ENCODE assay signal across 9 cellular contexts in genomic region chr13:51148952-51149573, GRCh38. TPM values are rescaled to one million over a fixed set of nuclear protein-coding genes. Genes with fewer than 3 reads are reported as not detected.
A peak's percentile ranks its signal among the peaks of the same experiment; 100 is the strongest.
DNase-seq lines count a peak whose midpoint lies in the region; ATAC-seq, FAIRE-seq and TF ChIP-seq lines count a peak whose summit lies in the region.
"Had no signal": no experiment of that assay in that cellular context is flagged by ENCODE, and none has a peak within 500 bp of the region (broad histone marks: within the 10 kb centered on the region; RNA-seq: fewer than 3 reads in every experiment).

No MANE protein-coding gene starts in this region.

- CTCF ChIA-PET in H1 (lab: Charles Lee; ENCODE audit: partially characterized antibody) = interaction anchor here (0.6 to 10.9 kb wide), 25 partner anchors 7 to 149 kb away, joined by 3 to 102 read pairs (median 4); no protein-coding TSS in a partner anchor

- H2BK15ac ChIP-seq in H1 (ENCODE audit: low read length) = no peak overlapping the region

- H3K9me3 ChIP-seq in H1 (ENCODE audit: insufficient read depth in 2 of 2, low read depth in 1 of 2, low read length in 1 of 2) (peaks cover 3% of the 10 kb centered on the region in 2 experiments; a peak in 1 of 4 replicates), lung (ENCODE audit: control insufficient read depth in 2 of 2, insufficient read depth in 1 of 2, low read length in 1 of 2) (no peaks in the 10 kb centered on the region)

- peak overlapping the region; percentile 98; the same call in 1 of the 2 replicates for H2BK20ac ChIP-seq in H1 (ENCODE audit: low read length)

- no peak for TF ChIP-seq EP300 in H1 (IDR thresholded peaks at IDR 0.05; ENCODE audit: borderline replicate concordance in 1 of 2, low read depth in 2 of 2, low read length in 2 of 2)

- no peak for TF ChIP-seq POLR2A in H1 (IDR thresholded peaks at IDR 0.05; ENCODE audit: control extremely low read depth in 1 of 2, low read depth in 2 of 2, low read length in 2 of 2)

- 0 out of 2 replicates have a peak overlapping the region, but pooled peaks have one; percentile 19 for H2AFZ ChIP-seq in H1 (ENCODE audit: low read length)

- H3K27ac ChIP-seq in H1 (ENCODE audit: low read depth, low read length) = peak overlapping the region; percentile 56
- peak overlapping the region in 1 of 2 donors; percentile 72 for H3K27ac ChIP-seq in lung (ENCODE audit: low read depth in 1 of 2, low read length in 1 of 2)

- peak overlapping the region; percentile 94 for H2BK120ac ChIP-seq in H1 (replicated peaks; ENCODE audit: low read depth, low read length)

- H3K36me3 ChIP-seq in H1 (ENCODE audit: control insufficient read depth in 2 of 4, insufficient read depth in 4 of 4, low read length in 3 of 4) (no peaks in the 10 kb centered on the region; a peak in 1 of 8 replicates), lung (ENCODE audit: control insufficient read depth in 2 of 2, insufficient read depth in 2 of 2, low read length in 2 of 2) (no peaks in the 10 kb centered on the region)

- H3K4me2 ChIP-seq in H1 (ENCODE audit: insufficient read depth in 1 of 2, low read depth in 2 of 2, low read length in 2 of 2) = peak overlapping the region; percentile 40 to 47

- DNase-seq in SIG-M5 treated with dmso at 0.1 percent for 504 hours (lab: John Stamatoyannopoulos, UW; ENCODE audit: unreplicated experiment) = peak; percentile 44
- DNase-seq in SIG-M5 (lab: John Stamatoyannopoulos, UW) = no peak
- DNase-seq in NCI-H748 treated with DMSO at 0.1 percent for 48 hours (lab: John Stamatoyannopoulos, UW) = peak; percentile 17
- DNase-seq in H1 (ENCODE audit: low read depth in 1 of 2, low spot score in 2 of 2) = peak in 1 of 2 experiments; percentile 66
- no peak for DNase-seq in lung (ENCODE audit: low spot score)
- no peak for DNase-seq in NCI-H226
- no peak for DNase-seq in NCI-H774 (lab: John Stamatoyannopoulos, UW)

- no peaks in the 10 kb centered on the region for H4K20me1 ChIP-seq in H1 (replicated peaks in 1 of 2; ENCODE audit: control insufficient read depth in 1 of 2, insufficient read depth in 2 of 2, low read length in 2 of 2)

- no peak overlapping the region for H3K56ac ChIP-seq in H1 (replicated peaks; ENCODE audit: insufficient read length, low read depth, low read length)

- peak overlapping the region; percentile 95 for H4K91ac ChIP-seq in H1 (replicated peaks; ENCODE audit: insufficient read length, low read length)

- H3K23me2 ChIP-seq in H1 (ENCODE audit: low read depth, low read length) = no peaks in the 10 kb centered on the region

- POLR2A ChIA-PET in H1 (lab: Charles Lee; ENCODE audit: partially characterized antibody) = interaction anchor here (0.6 to 21.2 kb wide), 20 partner anchors 7 to 436 kb away, joined by 3 to 494 read pairs (median 5); no protein-coding TSS in a partner anchor

- no peak overlapping the region for H3K14ac ChIP-seq in H1 (ENCODE audit: insufficient read length)

- peak overlapping the region; percentile 98 for H3K18ac ChIP-seq in H1 (ENCODE audit: extremely low read depth, low read length)

- H3K27me3 ChIP-seq in H1 (replicated peaks in 1 of 4; ENCODE audit: control insufficient read depth in 3 of 4, extremely low read depth in 1 of 4, insufficient read depth in 3 of 4, low read length in 3 of 4) = no peaks in the 10 kb centered on the region
- H3K27me3 ChIP-seq in lung (ENCODE audit: control insufficient read depth, insufficient read depth) = no peaks in the 10 kb centered on the region

- H3K4me3 ChIP-seq in H1 (ENCODE audit: extremely low read depth in 1 of 4, insufficient read depth in 2 of 4, low read depth in 3 of 4, low read length in 4 of 4) = peak overlapping the region in 2 of 4 experiments; percentile 4 to 23; a peak in 3 of 8 replicates
- no peak overlapping the region for H3K4me3 ChIP-seq in lung

- H4K8ac ChIP-seq in H1 (ENCODE audit: extremely low read depth, insufficient read depth, low read length) = no peak overlapping the region

- peak overlapping the region; percentile 32; the same call in 1 of the 2 replicates for H2BK12ac ChIP-seq in H1 (ENCODE audit: low read depth, low read length)

- no peak overlapping the region for H3K9ac ChIP-seq in H1 (replicated peaks in 1 of 4; ENCODE audit: extremely low read depth in 1 of 4, low read depth in 3 of 4, low read length in 3 of 4)

- H3K4me1 ChIP-seq in H1 (replicated peaks in 1 of 4; ENCODE audit: control insufficient read depth in 3 of 4, insufficient read depth in 4 of 4, low read length in 3 of 4) = peaks cover 11 to 32% (median 26%) of the 10 kb centered on the region in 4 experiments
- H3K4me1 ChIP-seq in lung (ENCODE audit: control insufficient read depth in 2 of 2, insufficient read depth in 2 of 2, low read length in 2 of 2) = peaks cover 0 to 3% of the 10 kb centered on the region in 2 donors

- peak; percentile 87 to 90 for TF ChIP-seq RAD21 in H1 (IDR thresholded peaks at IDR 0.05 in 1 of 2, conservative IDR thresholded peaks at IDR 0.05 in 1 of 2; ENCODE audit: low read depth in 2 of 2, low read length in 2 of 2)

- WGBS in H1 (ENCODE audit: extremely low coverage in 1 of 2, insufficient coverage in 1 of 2, insufficient read length in 1 of 2, insufficient replicate concordance in 2 of 2, low coverage in 1 of 2, low lambda C conversion rate in 2 of 2, missing lambda C conversion rate in 1 of 2), 2 experiments = 15% methylated on average over 4 of the region's 4 CpGs; no CpG with 5 or more reads in 1 of the 2 experiments
- WGBS in lung, 2 donors = 10 to 21% methylated on average over 4 of the region's 4 CpGs

- peaks cover 0 to 2% of the 10 kb centered on the region in 2 experiments; a peak in 1 of 4 replicates for H3K79me2 ChIP-seq in H1 (ENCODE audit: control insufficient read depth in 1 of 2, insufficient read depth in 2 of 2, low read length in 2 of 2)

- H3K4ac ChIP-seq in H1 (replicated peaks; ENCODE audit: insufficient read length, low read depth, low read length) = peak overlapping the region; percentile 80

- H2AK5ac ChIP-seq in H1 (ENCODE audit: low read depth, low read length) = 0 out of 2 replicates have a peak overlapping the region, but pooled peaks have one; percentile 9

- ATAC-seq in lung (ENCODE audit: insufficient read depth, low FRiP score) = no peak
- no peak for ATAC-seq in GM21423 (IDR thresholded peaks at IDR 0.05; ENCODE audit: unreplicated experiment)

- FAIRE-seq in H1 (lab: Jason Lieb, UNC) = peak; percentile 99
- FAIRE-seq: G401.6 had no signal

- peak overlapping the region; percentile 98; the same call in 1 of the 2 replicates for H2BK5ac ChIP-seq in H1 (ENCODE audit: low read depth, low read length)

- H4K5ac ChIP-seq in H1 (ENCODE audit: insufficient read length, low read depth, low read length) = peak overlapping the region; percentile 38

- H3K23ac ChIP-seq in H1 (ENCODE audit: insufficient read length) = no peak overlapping the region

- TF ChIP-seq CTCF in H1 (IDR thresholded peaks at IDR 0.05; ENCODE audit: control extremely low read depth in 1 of 3, insufficient read depth in 1 of 3, low read depth in 1 of 3, low read length in 3 of 3) (peak; percentile 32 to 80 (median 58); a peak in 3 of 4 replicates), lung (IDR thresholded peaks at IDR 0.05; ENCODE audit: control extremely low read depth, extremely low read depth) (peak; percentile 29)

- H3K79me1 ChIP-seq in H1 (ENCODE audit: low read depth, low read length) = no peaks in the 10 kb centered on the region

RNA-seq across cellular contexts. Expression of gene C13orf42, which starts 38.0 kb away (rescaled TPM):
- 9.9 and 11.7 TPM in 2 replicates for total RNA-seq in H1 (2021; fragmentation: NEBNext Ultra II Directional; extraction: Animal tissue kit (Norgen Biotek cat#: 25700))
- polyA plus RNA-seq in H1 (2011; rRNA removed) (10.1 and 11.5 TPM in 2 replicates), lung (under 1 TPM in 1 of 2 donors, not detected in 1; 0.04 TPM)
- polyA plus RNA-seq in H1 (2011; cell fraction: cytosol; rRNA removed) = 9.9 TPM
- 17.5 TPM for polyA plus RNA-seq in H1 (2011; cell fraction: nucleus; rRNA removed)
- 18.1 to 63.8 TPM (median 38.1 TPM) in 4 replicates for polyA plus RNA-seq in H1 (2012, experiment 1 of 2)
- polyA plus RNA-seq in H1 (2012, experiment 2 of 2) = 2.1 TPM
- polyA plus RNA-seq in H1 (2013, experiment 1 of 2) = 5.8 TPM
- polyA plus RNA-seq in H1 (2013, experiment 2 of 2) = 5.4 TPM
- polyA minus RNA-seq in H1 (2011; rRNA and poly(A)+ RNA removed) = 16.0 and 16.1 TPM in 2 replicates
- 7.6 TPM for polyA minus RNA-seq in H1 (2011; cell fraction: cytosol; rRNA and poly(A)+ RNA removed)
- polyA minus RNA-seq in H1 (2011; cell fraction: nucleus; rRNA and poly(A)+ RNA removed) = 10.0 TPM
- under 1 TPM in 1 of 2 donors, not detected in 1; 0.23 TPM for total RNA-seq in lung

Comparison
In these comparisons a context has a peak if more than half of its experiments do, and no peak if none do; other contexts are left out.
1. DNase-seq: peak in SIG-M5 treated with dmso at 0.1 percent for 504 hours (single experiment) and NCI-H748 treated with DMSO at 0.1 percent for 48 hours (single experiment); none in SIG-M5 (single experiment), lung (single experiment), NCI-H226 (single experiment) and NCI-H774 (single experiment).